ENCODE assay signal across 1 cellular context in genomic region chr15:31843426-31844055, GRCh38.
TF ChIP-seq lines count a peak whose summit lies in the region.

No MANE protein-coding gene starts in this region.

TF ChIP-seq in WTC11, 78 proteins besides CTCF, POLR2A, EP300 and RAD21 (continued from another document):
- no peak for TF ChIP-seq ARID4B (CRISPR knock-in tag; IDR thresholded peaks at IDR 0.05; ENCODE audit: borderline replicate concordance)
- TF ChIP-seq IRF2 (CRISPR knock-in tag; IDR thresholded peaks at IDR 0.05; ENCODE audit: borderline replicate concordance, low read depth): no peak
- no peak for TF ChIP-seq GTF2I (CRISPR knock-in tag; conservative IDR thresholded peaks at IDR 0.05)
- TF ChIP-seq NR2C2 (CRISPR knock-in tag; IDR thresholded peaks at IDR 0.05): no peak
- TF ChIP-seq ZNF121 (CRISPR knock-in tag; IDR thresholded peaks at IDR 0.05): no peak
- no peak for TF ChIP-seq PREB (CRISPR knock-in tag; IDR thresholded peaks at IDR 0.05; ENCODE audit: borderline replicate concordance)
- TF ChIP-seq ATF1 (CRISPR knock-in tag; IDR thresholded peaks at IDR 0.05): no peak
- TF ChIP-seq IRF1 (CRISPR knock-in tag; IDR thresholded peaks at IDR 0.05): no peak
- no peak for TF ChIP-seq ZNF532 (CRISPR knock-in tag; IDR thresholded peaks at IDR 0.05; ENCODE audit: borderline replicate concordance)
- TF ChIP-seq NFE2L1 (CRISPR knock-in tag; IDR thresholded peaks at IDR 0.05): no peak
- TF ChIP-seq FOXP1 (CRISPR knock-in tag; IDR thresholded peaks at IDR 0.05; ENCODE audit: borderline replicate concordance): no peak
- no peak for TF ChIP-seq RELA (CRISPR knock-in tag; IDR thresholded peaks at IDR 0.05; ENCODE audit: borderline replicate concordance)
- TF ChIP-seq MYBL2 (CRISPR knock-in tag; IDR thresholded peaks at IDR 0.05): no peak
- TF ChIP-seq MXD4 (CRISPR knock-in tag; IDR thresholded peaks at IDR 0.05; ENCODE audit: borderline replicate concordance): no peak
